In the genomic region with DNA sequence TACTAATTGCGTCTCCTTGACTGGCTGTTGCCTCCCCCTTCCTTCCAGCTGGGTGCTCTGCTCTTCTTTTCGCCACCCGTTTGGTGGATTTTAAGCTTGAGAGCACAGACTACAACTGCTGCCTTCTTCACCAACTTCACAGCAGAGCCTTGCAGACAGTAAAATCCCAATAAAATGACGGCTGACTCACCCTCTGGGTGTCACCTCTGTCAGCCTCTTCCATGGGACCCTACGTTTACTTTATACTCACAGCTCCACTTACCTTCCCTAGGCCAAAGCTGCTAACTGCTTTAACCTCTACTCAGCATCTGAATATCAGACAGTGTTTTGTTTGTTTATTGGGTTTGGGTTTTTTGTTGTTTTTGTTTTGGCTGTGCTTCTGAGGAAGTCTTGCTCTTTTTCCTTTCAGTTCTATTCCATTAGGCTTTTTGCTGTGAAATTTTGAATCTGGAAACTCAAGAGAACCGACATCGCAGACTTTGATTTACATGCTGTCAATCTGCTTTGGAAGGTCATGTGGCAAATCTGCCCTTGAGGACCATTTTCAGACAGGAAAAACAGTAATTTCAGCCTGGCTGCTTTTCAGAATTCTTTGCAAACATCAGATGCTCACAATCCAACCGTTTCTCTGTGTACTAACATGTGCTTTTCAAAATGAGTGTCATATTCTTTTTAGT, we compare ENCODE assay signal across 1 cellular context.
TF ChIP-seq lines count a peak whose summit lies in the region.

No MANE protein-coding gene starts in this region.

TF ChIP-seq in IMR-90, 13 proteins besides CTCF, POLR2A, EP300 and RAD21:
- TF ChIP-seq FOS (IDR thresholded peaks at IDR 0.05; ENCODE audit: low read depth, low read length) (no peak), BHLHE40 (IDR thresholded peaks at IDR 0.05; ENCODE audit: low read depth, low read length) (no peak), MAFK (IDR thresholded peaks at IDR 0.05; ENCODE audit: low read depth, low read length) (no peak), CHD1 (IDR thresholded peaks at IDR 0.05; ENCODE audit: low read depth, low read length) (no peak), RCOR1 (IDR thresholded peaks at IDR 0.05; ENCODE audit: insufficient replicate concordance, low read length) (no peak), SMC3 (IDR thresholded peaks at IDR 0.05; ENCODE audit: low read depth, low read length) (no peak), NFE2L2 (IDR thresholded peaks at IDR 0.05; ENCODE audit: low read depth, low read length) (no peak), CEBPB (IDR thresholded peaks at IDR 0.05; ENCODE audit: low read depth, low read length) (no peak), RFX5 (IDR thresholded peaks at IDR 0.05; ENCODE audit: low read depth, low read length) (no peak), MAZ (IDR thresholded peaks at IDR 0.05; ENCODE audit: borderline replicate concordance, low read depth, low read length) (no peak), MXI1 (IDR thresholded peaks at IDR 0.05; ENCODE audit: borderline replicate concordance, low read depth, low read length) (no peak)
- TF ChIP-seq, protein P1, sequence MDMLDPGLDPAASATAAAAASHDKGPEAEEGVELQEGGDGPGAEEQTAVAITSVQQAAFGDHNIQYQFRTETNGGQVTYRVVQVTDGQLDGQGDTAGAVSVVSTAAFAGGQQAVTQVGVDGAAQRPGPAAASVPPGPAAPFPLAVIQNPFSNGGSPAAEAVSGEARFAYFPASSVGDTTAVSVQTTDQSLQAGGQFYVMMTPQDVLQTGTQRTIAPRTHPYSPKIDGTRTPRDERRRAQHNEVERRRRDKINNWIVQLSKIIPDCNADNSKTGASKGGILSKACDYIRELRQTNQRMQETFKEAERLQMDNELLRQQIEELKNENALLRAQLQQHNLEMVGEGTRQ (IDR thresholded peaks at IDR 0.05; ENCODE audit: low read depth, low read length) = no peak
- TF ChIP-seq, protein P2, sequence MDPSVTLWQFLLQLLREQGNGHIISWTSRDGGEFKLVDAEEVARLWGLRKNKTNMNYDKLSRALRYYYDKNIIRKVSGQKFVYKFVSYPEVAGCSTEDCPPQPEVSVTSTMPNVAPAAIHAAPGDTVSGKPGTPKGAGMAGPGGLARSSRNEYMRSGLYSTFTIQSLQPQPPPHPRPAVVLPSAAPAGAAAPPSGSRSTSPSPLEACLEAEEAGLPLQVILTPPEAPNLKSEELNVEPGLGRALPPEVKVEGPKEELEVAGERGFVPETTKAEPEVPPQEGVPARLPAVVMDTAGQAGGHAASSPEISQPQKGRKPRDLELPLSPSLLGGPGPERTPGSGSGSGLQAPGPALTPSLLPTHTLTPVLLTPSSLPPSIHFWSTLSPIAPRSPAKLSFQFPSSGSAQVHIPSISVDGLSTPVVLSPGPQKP (IDR thresholded peaks at IDR 0.05; ENCODE audit: borderline replicate concordance, low read depth, low read length) = no peak
